ENCODE assay signal across 9 cellular contexts in genomic region chrX:136779346-136779781, GRCh38. TPM values are rescaled to one million over a fixed set of nuclear protein-coding genes. Genes with fewer than 3 reads are reported as not detected.
DNase-seq lines count a peak whose midpoint lies in the region; ATAC-seq and TF ChIP-seq lines count a peak whose summit lies in the region.
"Had no signal": no experiment of that assay in that cellular context is flagged by ENCODE, and none has a peak within 500 bp of the region (broad histone marks: within the 10 kb centered on the region; RNA-seq: fewer than 3 reads in every experiment).

No MANE protein-coding gene starts in this region.

- peak overlapping the region; percentile 87 to 93 (median 93) for H3K4me3 Mint-ChIP-seq in T-cell
- H3K4me3 Mint-ChIP-seq in naive B cell = peak overlapping the region; percentile 85 to 100 (median 93)

- no peak for DNase-seq in HFF-Myc (ENCODE audit: extremely low read depth, low read depth)
- DNase-seq in T-cell = peak in 4 of 34 experiments; percentile 1 to 15 (median 9)
- DNase-seq in naive B cell = peak; percentile 24
- DNase-seq in amygdala (lab: John Stamatoyannopoulos, UW) = no peak
- no peak for DNase-seq in Ammon's horn (ENCODE audit: low spot score)
- no peak for DNase-seq in NCI-H1694 (lab: John Stamatoyannopoulos, UW)
- no peak for DNase-seq in GM13976 (ENCODE audit: low spot score)
- DNase-seq: SW 1271 had no signal

- TF ChIP-seq CTCF in HFF-Myc (IDR thresholded peaks at IDR 0.05; ENCODE audit: low read depth, low read length, missing control alignments) (no peak), GM13976 (IDR thresholded peaks at IDR 0.05; ENCODE audit: borderline replicate concordance, control extremely low read depth, extremely low read depth, insufficient read depth, missing control alignments) (no peak)

- H3K27ac Mint-ChIP-seq in T-cell (peak overlapping the region; percentile 90 to 98), naive B cell (peak overlapping the region; percentile 86 to 94 (median 90))

- peak overlapping the region; percentile 67 for H3K4me3 ChIP-seq in GM08714 (ENCODE audit: low read length)
- peak overlapping the region; percentile 38; the same call in 1 of the 2 replicates for H3K4me3 ChIP-seq in HFF-Myc (replicated peaks; ENCODE audit: low read depth, low read length)

- CTCF ChIA-PET in T-cell (lab: Charles Lee) = interaction anchor here in 1 of 2 donors (0.6 to 1.3 kb wide), 3 partner anchors 26 to 144 kb away, joined by 3 read pairs; no protein-coding TSS in a partner anchor

- peaks cover 0 to 10% of the 10 kb centered on the region in 2 donors for H3K27me3 Mint-ChIP-seq in T-cell
- no peaks in the 10 kb centered on the region for H3K27me3 Mint-ChIP-seq in naive B cell

- POLR2A ChIA-PET in T-cell (lab: Charles Lee) = interaction anchor here in 1 of 2 donors (1.3 kb wide), 2 partner anchors 93 to 101 kb away, joined by 3 to 5 read pairs; partner anchors contain the start of gene RBMX

- peaks cover 68 to 80% (median 71%) of the 10 kb centered on the region in 3 donors for H3K4me1 Mint-ChIP-seq in T-cell
- H3K4me1 Mint-ChIP-seq in naive B cell = peaks cover 34 to 49% (median 44%) of the 10 kb centered on the region in 3 donors

- in situ Hi-C loops in GM13976 (cut with MboI; ENCODE audit: low sequenced_read_pairs, unreplicated experiment) = no loop called here

- H3K9me3 Mint-ChIP-seq in T-cell (no peaks in the 10 kb centered on the region), naive B cell (peaks cover 0 to 2% (median 0%) of the 10 kb centered on the region in 7 donors)

- H3K36me3 Mint-ChIP-seq in T-cell (peaks cover 10% of the 10 kb centered on the region), naive B cell (no peaks in the 10 kb centered on the region)

- peak; percentile 64 to 74 (median 71) for ATAC-seq in T-cell (replicated peaks in 1 of 4)
- ATAC-seq in naive B cell (ENCODE audit: low read depth in 2 of 2) = peak; percentile 50 to 54

RNA-seq across cellular contexts. Expression of gene ARHGEF6, which starts 1.4 kb away (rescaled TPM):
- 10 to 100 TPM; 63.4 to 79.9 (median 72.9) TPM for total RNA-seq in T-cell
- polyA plus RNA-seq in naive B cell (ENCODE audit: low read depth in 6 of 6) = 10 to 100 TPM; 43.9 to 57.0 (median 51.4) TPM
